ENCODE assay signal across 11 cellular contexts in genomic region chr13:48504606-48505369, GRCh38. TPM values are rescaled to one million over a fixed set of nuclear protein-coding genes. Genes with fewer than 3 reads are reported as not detected.
DNase-seq lines count a peak whose midpoint lies in the region; ATAC-seq and TF ChIP-seq lines count a peak whose summit lies in the region.
"Had no signal": no experiment of that assay in that cellular context is flagged by ENCODE, and none has a peak within 500 bp of the region (broad histone marks: within the 10 kb centered on the region; RNA-seq: fewer than 3 reads in every experiment).

No MANE protein-coding gene starts in this region.

- 91 to 95% methylated on average over 11 of the region's 11 CpGs for WGBS in sigmoid colon, 2 donors

- H3K9me3 Mint-ChIP-seq in stimulated activated naive B cell treated with anti-CD40 and anti-IgM and Interleukin-4, amounts not matched to agents 10 μg/mL and 1 μg/mL and 100 μg/mL, for 72 hours = no peaks in the 10 kb centered on the region

- ATAC-seq in GM18520 (IDR thresholded peaks at IDR 0.05; ENCODE audit: unreplicated experiment) = peak; percentile 27
- ATAC-seq in stimulated activated naive B cell treated with anti-CD40 and anti-IgM and Interleukin-4, amounts not matched to agents 10 μg/mL and 1 μg/mL and 100 μg/mL, for 72 hours (replicated peaks) = no peak
- ATAC-seq: HCT116 had no signal

- TF ChIP-seq CTCF in dorsolateral prefrontal cortex (IDR thresholded peaks at IDR 0.05 in 54 of 56, conservative IDR thresholded peaks at IDR 0.05 in 2 of 56; ENCODE audit: low read depth in 1 of 56, partially characterized antibody in 56 of 56) = no peak
- TF ChIP-seq CTCF in sigmoid colon (IDR thresholded peaks at IDR 0.05) = no peak

- intact Hi-C loops in dorsolateral prefrontal cortex (cut with DNase I) = no loop called here
- intact Hi-C loops in sigmoid colon (cut with DNase I) = no loop called here

- no peaks in the 10 kb centered on the region for H3K4me1 ChIP-seq in sigmoid colon

- H3K4me3 ChIP-seq in dorsolateral prefrontal cortex = no peak overlapping the region
- no peak overlapping the region for H3K4me3 ChIP-seq in sigmoid colon

- no peak for TF ChIP-seq POLR2A in sigmoid colon (IDR thresholded peaks at IDR 0.05)

- no peak overlapping the region for H3K4me3 Mint-ChIP-seq in stimulated activated naive B cell treated with anti-CD40 and anti-IgM and Interleukin-4, amounts not matched to agents 10 μg/mL and 1 μg/mL and 100 μg/mL, for 72 hours

- H3K36me3 Mint-ChIP-seq in stimulated activated naive B cell treated with anti-CD40 and anti-IgM and Interleukin-4, amounts not matched to agents 10 μg/mL and 1 μg/mL and 100 μg/mL, for 72 hours = peaks cover 0 to 10% of the 10 kb centered on the region in 2 donors

- no peak overlapping the region for H3K27ac Mint-ChIP-seq in stimulated activated naive B cell treated with anti-CD40 and anti-IgM and Interleukin-4, amounts not matched to agents 10 μg/mL and 1 μg/mL and 100 μg/mL, for 72 hours

- DNase-seq in NOMO-1 treated with DMSO at 0.1 percent for 48 hours (lab: John Stamatoyannopoulos, UW; ENCODE audit: unreplicated experiment) = peak; percentile 44
- no peak for DNase-seq in dorsolateral prefrontal cortex
- no peak for DNase-seq in sigmoid colon
- DNase-seq in DMS114 treated with DMSO at 0.1 percent for 48 hours (lab: John Stamatoyannopoulos, UW; ENCODE audit: unreplicated experiment) = no peak
- no peak for DNase-seq in NCI-H1930 (lab: John Stamatoyannopoulos, UW)
- no peak for DNase-seq in DMS 273 treated with DMSO at 0.1 percent for 48 hours (lab: John Stamatoyannopoulos, UW)
- no peak for DNase-seq in stimulated activated naive B cell treated with anti-CD40 and anti-IgM and Interleukin-4, amounts not matched to agents 10 μg/mL and 1 μg/mL and 100 μg/mL, for 72 hours
- DNase-seq: cortex of kidney, NCI-H146 had no signal

- peaks cover 0 to 10% (median 0%) of the 10 kb centered on the region in 4 donors for H3K36me3 ChIP-seq in sigmoid colon

- peaks cover 33 to 40% of the 10 kb centered on the region in 2 donors for H3K27me3 Mint-ChIP-seq in stimulated activated naive B cell treated with anti-CD40 and anti-IgM and Interleukin-4, amounts not matched to agents 10 μg/mL and 1 μg/mL and 100 μg/mL, for 72 hours

- peaks cover 43 to 72% of the 10 kb centered on the region in 2 donors for H3K4me1 Mint-ChIP-seq in stimulated activated naive B cell treated with anti-CD40 and anti-IgM and Interleukin-4, amounts not matched to agents 10 μg/mL and 1 μg/mL and 100 μg/mL, for 72 hours

- no peaks in the 10 kb centered on the region for H3K9me3 ChIP-seq in sigmoid colon

- H3K27me3 ChIP-seq in dorsolateral prefrontal cortex (no peaks in the 10 kb centered on the region), sigmoid colon (no peaks in the 10 kb centered on the region)

- H3K27ac ChIP-seq in dorsolateral prefrontal cortex (peak overlapping the region in 53 of 59 donors; percentile 22 to 90 (median 80)), sigmoid colon (peak overlapping the region; percentile 4 to 74 (median 45))

- no peak for TF ChIP-seq EP300 in sigmoid colon (IDR thresholded peaks at IDR 0.05)

RNA-seq across cellular contexts. Expression of gene RCBTB2, which starts 28.1 kb away (rescaled TPM):
- total RNA-seq in dorsolateral prefrontal cortex (10 to 100 TPM in 100 of 120 experiments, 1 to 10 TPM in 20; 7.7 to 20.0 (median 11.9) TPM), sigmoid colon (10 to 100 TPM in 3 of 4 donors, 1 to 10 TPM in 1; 8.6 to 21.9 (median 14.9) TPM)
- 1 to 10 TPM; 4.2 to 9.9 (median 4.8) TPM for polyA plus RNA-seq in sigmoid colon
